Comparison of ENCODE assay signal across 9 cellular contexts in the genomic region with DNA sequence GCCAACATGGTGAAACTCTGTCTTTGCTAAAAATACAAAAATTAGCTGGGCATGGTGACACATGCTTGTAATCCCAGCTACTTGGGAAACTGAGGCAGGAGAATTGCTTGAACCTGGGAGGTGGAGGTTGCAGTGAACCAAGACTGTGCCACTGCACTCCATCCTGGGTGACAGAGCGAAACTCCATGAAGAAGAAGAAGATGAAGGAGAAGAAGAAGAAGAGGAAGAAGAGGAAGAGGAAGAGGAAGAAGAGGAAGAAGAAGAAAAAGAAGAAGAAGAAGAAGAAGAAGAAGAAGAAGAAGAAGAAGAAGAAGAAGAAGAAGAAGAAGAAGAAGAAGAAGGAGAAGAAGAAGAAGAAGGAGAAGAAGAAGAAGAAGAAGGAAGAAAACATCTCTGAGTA. TPM values are rescaled to one million over a fixed set of nuclear protein-coding genes. Genes with fewer than 3 reads are reported as not detected.
"Had no signal": no experiment of that assay in that cellular context is flagged by ENCODE, and none has a peak within 500 bp of the region (broad histone marks: within the 10 kb centered on the region; RNA-seq: fewer than 3 reads in every experiment).

No MANE protein-coding gene starts in this region.

RNA-seq across cellular contexts. Expression of gene WNT7A, which starts 23.2 kb away (rescaled TPM):
- total RNA-seq: natural killer cell treated with Interleukin-12 subunit alpha and Interleukin-12 subunit beta and Interleukin-15 and Interleukin-18, amount 100 ng/mL, for 72 hours; omental fat pad; osteocyte; posterior vena cava; pulmonary artery endothelial cell; right atrium auricular region; sciatic nerve; transverse colon; urinary bladder had no signal
